Comparison of ENCODE assay signal across 20 cellular contexts in the genomic region with DNA sequence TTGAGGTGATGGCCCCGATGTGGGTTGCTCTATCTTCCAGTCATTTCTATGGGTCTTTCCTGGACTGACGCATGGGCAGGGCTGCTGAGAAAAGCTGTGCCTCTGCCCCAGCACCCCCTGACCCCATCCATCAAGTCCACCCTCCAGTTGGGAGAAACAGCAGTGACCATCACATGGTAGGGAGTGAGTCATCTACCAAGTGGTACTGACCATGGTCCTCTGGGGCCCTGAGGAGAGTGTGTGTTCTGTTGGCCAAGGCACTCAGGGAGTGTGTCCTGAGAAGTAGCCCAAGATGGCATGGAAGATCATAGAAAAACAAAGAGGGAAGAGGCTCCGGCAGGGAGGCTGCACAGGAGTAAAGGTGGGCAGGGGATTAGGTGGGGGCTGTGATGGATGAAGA. TPM values are rescaled to one million over a fixed set of nuclear protein-coding genes. Genes with fewer than 3 reads are reported as not detected.
DNase-seq lines count a peak whose midpoint lies in the region; TF ChIP-seq lines count a peak whose summit lies in the region.
"Had no signal": no experiment of that assay in that cellular context is flagged by ENCODE, and none has a peak within 500 bp of the region (broad histone marks: within the 10 kb centered on the region; RNA-seq: fewer than 3 reads in every experiment).

No MANE protein-coding gene starts in this region.

- no peaks in the 10 kb centered on the region for H3K36me3 ChIP-seq in testis (ENCODE audit: low read depth, missing control alignments)
- H3K36me3 ChIP-seq: MG63, uterus had no signal

- H3K4me1 Mint-ChIP-seq in activated naive CD8-positive, alpha-beta T cell (ENCODE audit: low read depth): peaks cover 27% of the 10 kb centered on the region
- H3K4me1 Mint-ChIP-seq in activated naive CD8-positive, alpha-beta T cell treated with anti-CD3 and anti-CD28 coated beads for 36 hours: peaks cover 54% of the 10 kb centered on the region
- H3K4me1 Mint-ChIP-seq in activated T-helper 1 cell treated with anti-CD3 and anti-CD28 coated beads, Interleukin-12 subunit alpha, Interleukin-12 subunit beta, Interleukin-2, Interleukin-4 antibody, amounts not matched to agents 30 ng/mL and 10 ng/mL and 1 ng/mL, durations not matched to agents 14 hours and 24 hours and 36 hours (ENCODE audit: low read depth): peaks cover 36% of the 10 kb centered on the region
- peaks cover 37% of the 10 kb centered on the region for H3K4me1 Mint-ChIP-seq in glutamatergic neuron (ENCODE audit: low read depth, unreplicated experiment)

- H3K9me3 Mint-ChIP-seq in activated naive CD8-positive, alpha-beta T cell (ENCODE audit: low read depth): no peaks in the 10 kb centered on the region
- H3K9me3 Mint-ChIP-seq in activated naive CD8-positive, alpha-beta T cell treated with anti-CD3 and anti-CD28 coated beads for 36 hours: no peaks in the 10 kb centered on the region
- no peaks in the 10 kb centered on the region for H3K9me3 Mint-ChIP-seq in activated T-helper 1 cell treated with anti-CD3 and anti-CD28 coated beads, Interleukin-12 subunit alpha, Interleukin-12 subunit beta, Interleukin-2, Interleukin-4 antibody, amounts not matched to agents 30 ng/mL and 10 ng/mL and 1 ng/mL, durations not matched to agents 14 hours and 24 hours and 36 hours
- H3K9me3 Mint-ChIP-seq in glutamatergic neuron (ENCODE audit: unreplicated experiment): peaks cover 22% of the 10 kb centered on the region
- H3K9me3 Mint-ChIP-seq: naive thymus-derived CD8-positive, alpha-beta T cell; stimulated activated naive CD8-positive, alpha-beta T cell treated with anti-CD3 and anti-CD28 coated beads, Interleukin-15, amount 100 ng/mL, for 72 hours had no signal

- H3K4me1 ChIP-seq in testis: peaks cover 5% of the 10 kb centered on the region

- H3K4me3 Mint-ChIP-seq in activated naive CD8-positive, alpha-beta T cell: no peak overlapping the region
- H3K4me3 Mint-ChIP-seq in activated naive CD8-positive, alpha-beta T cell treated with anti-CD3 and anti-CD28 coated beads for 36 hours: no peak overlapping the region
- H3K4me3 Mint-ChIP-seq in activated T-helper 1 cell treated with anti-CD3 and anti-CD28 coated beads, Interleukin-12 subunit alpha, Interleukin-12 subunit beta, Interleukin-2, Interleukin-4 antibody, amounts not matched to agents 30 ng/mL and 10 ng/mL and 1 ng/mL, durations not matched to agents 14 hours and 24 hours and 36 hours: no peak overlapping the region
- H3K4me3 Mint-ChIP-seq in glutamatergic neuron (ENCODE audit: unreplicated experiment): peak overlapping the region; percentile 78
- H3K4me3 Mint-ChIP-seq: activated CD4-positive, alpha-beta T cell treated with anti-CD3 and anti-CD28 coated beads for 36 hours; naive thymus-derived CD8-positive, alpha-beta T cell had no signal

- no peak overlapping the region for H3K4me3 ChIP-seq in testis
- H3K4me3 ChIP-seq: left lung, MG63, uterus had no signal

- TF ChIP-seq CTCF in glutamatergic neuron (IDR thresholded peaks at IDR 0.05; ENCODE audit: partially characterized antibody, unreplicated experiment) (no peak), testis (IDR thresholded peaks at IDR 0.05) (no peak)

- H3K36me3 Mint-ChIP-seq in activated naive CD8-positive, alpha-beta T cell: peaks cover 3% of the 10 kb centered on the region
- H3K36me3 Mint-ChIP-seq in activated naive CD8-positive, alpha-beta T cell treated with anti-CD3 and anti-CD28 coated beads for 36 hours: peaks cover 3% of the 10 kb centered on the region
- H3K36me3 Mint-ChIP-seq in activated T-helper 1 cell treated with anti-CD3 and anti-CD28 coated beads, Interleukin-12 subunit alpha, Interleukin-12 subunit beta, Interleukin-2, Interleukin-4 antibody, amounts not matched to agents 30 ng/mL and 10 ng/mL and 1 ng/mL, durations not matched to agents 14 hours and 24 hours and 36 hours (ENCODE audit: low read depth): peaks cover 7% of the 10 kb centered on the region
- H3K36me3 Mint-ChIP-seq in glutamatergic neuron (ENCODE audit: unreplicated experiment): no peaks in the 10 kb centered on the region

- H3K9me3 ChIP-seq in testis: no peaks in the 10 kb centered on the region
- H3K9me3 ChIP-seq: left lung, MG63, uterus had no signal

- intact Hi-C loops in activated T-helper 1 cell treated with anti-CD3 and anti-CD28 coated beads, Interleukin-12 subunit alpha, Interleukin-12 subunit beta, Interleukin-2, Interleukin-4 antibody, amounts not matched to agents 30 ng/mL and 10 ng/mL and 1 ng/mL, durations not matched to agents 14 hours and 24 hours and 36 hours (cut with micrococcal nuclease): no loop called here
- intact Hi-C loops in testis (cut with DNase I; ENCODE audit: low total_unique reads): no loop called here

- no peak for DNase-seq in activated naive CD8-positive, alpha-beta T cell treated with anti-CD3 and anti-CD28 coated beads for 36 hours
- DNase-seq in activated T-helper 1 cell treated with anti-CD3 and anti-CD28 coated beads, Interleukin-12 subunit alpha, Interleukin-12 subunit beta, Interleukin-2, Interleukin-4 antibody, amounts not matched to agents 30 ng/mL and 10 ng/mL and 1 ng/mL, durations not matched to agents 14 hours and 24 hours and 36 hours (ENCODE audit: low spot score): no peak
- DNase-seq in glutamatergic neuron (no peak), stromal cell of bone marrow (ENCODE audit: low read depth) (peak; percentile 28), activated gamma-delta T cell treated with Interleukin-2 at 50 U/mL for 16 hours (no peak), cerebellum (ENCODE audit: low spot score) (no peak), testis (no peak)
- DNase-seq: activated CD4-positive, alpha-beta T cell treated with anti-CD3 and anti-CD28 coated beads for 36 hours; foreskin melanocyte; GDM1; GOT3; NCI-H187; NCI-H446; stimulated activated CD4-positive, alpha-beta T cell treated with anti-CD3 and anti-CD28 coated beads, Interleukin-12 subunit alpha, Interleukin-12 subunit beta, amount 100 ng/mL, for 4 hours; uterus had no signal

- H3K27ac ChIP-seq in testis: no peak overlapping the region

- no peak for TF ChIP-seq POLR2A in testis (IDR thresholded peaks at IDR 0.05)

- WGBS in testis, 2 donors: 93 to 100% methylated on average over 2 to 3 of the region's 3 CpGs

- H3K27ac Mint-ChIP-seq in activated naive CD8-positive, alpha-beta T cell: peak overlapping the region; percentile 50
- H3K27ac Mint-ChIP-seq in activated naive CD8-positive, alpha-beta T cell treated with anti-CD3 and anti-CD28 coated beads for 36 hours: no peak overlapping the region
- H3K27ac Mint-ChIP-seq in activated T-helper 1 cell treated with anti-CD3 and anti-CD28 coated beads, Interleukin-12 subunit alpha, Interleukin-12 subunit beta, Interleukin-2, Interleukin-4 antibody, amounts not matched to agents 30 ng/mL and 10 ng/mL and 1 ng/mL, durations not matched to agents 14 hours and 24 hours and 36 hours: peak overlapping the region; percentile 9
- H3K27ac Mint-ChIP-seq in glutamatergic neuron (ENCODE audit: unreplicated experiment): peak overlapping the region; percentile 99
- H3K27ac Mint-ChIP-seq: activated CD4-positive, alpha-beta T cell treated with anti-CD3 and anti-CD28 coated beads for 36 hours had no signal

- no peaks in the 10 kb centered on the region for H3K27me3 Mint-ChIP-seq in activated naive CD8-positive, alpha-beta T cell
- H3K27me3 Mint-ChIP-seq in activated naive CD8-positive, alpha-beta T cell treated with anti-CD3 and anti-CD28 coated beads for 36 hours: no peaks in the 10 kb centered on the region
- no peaks in the 10 kb centered on the region for H3K27me3 Mint-ChIP-seq in activated T-helper 1 cell treated with anti-CD3 and anti-CD28 coated beads, Interleukin-12 subunit alpha, Interleukin-12 subunit beta, Interleukin-2, Interleukin-4 antibody, amounts not matched to agents 30 ng/mL and 10 ng/mL and 1 ng/mL, durations not matched to agents 14 hours and 24 hours and 36 hours (ENCODE audit: insufficient read depth)
- peaks cover 11% of the 10 kb centered on the region for H3K27me3 Mint-ChIP-seq in glutamatergic neuron (ENCODE audit: unreplicated experiment)
- H3K27me3 Mint-ChIP-seq: activated CD4-positive, alpha-beta T cell treated with anti-CD3 and anti-CD28 coated beads for 36 hours; naive thymus-derived CD8-positive, alpha-beta T cell; stimulated activated naive CD8-positive, alpha-beta T cell treated with anti-CD3 and anti-CD28 coated beads, Interleukin-15, amount 100 ng/mL, for 72 hours had no signal

- H3K27me3 ChIP-seq in testis: no peaks in the 10 kb centered on the region
- H3K27me3 ChIP-seq: left lung, MG63, uterus had no signal

RNA-seq across cellular contexts. Expression of gene DNAH1, which starts 1.6 kb away (rescaled TPM):
- 1 to 10 TPM; 2.6 to 3.7 TPM for total RNA-seq in activated naive CD8-positive, alpha-beta T cell treated with anti-CD3 and anti-CD28 coated beads for 36 hours
- 12.1 and 12.2 TPM in 2 replicates for total RNA-seq in activated T-helper 1 cell treated with anti-CD3 and anti-CD28 coated beads, Interleukin-12 subunit alpha, Interleukin-12 subunit beta, Interleukin-2, Interleukin-4 antibody, amounts not matched to agents 30 ng/mL and 10 ng/mL and 1 ng/mL, durations not matched to agents 14 hours and 24 hours and 36 hours
- 8.9 TPM for total RNA-seq in glutamatergic neuron (ENCODE audit: unreplicated experiment)
- 5.0 TPM for total RNA-seq in cerebellum
- 10 to 100 TPM; 40.0 to 49.1 TPM for total RNA-seq in testis
- 50.4 TPM for polyA plus RNA-seq in testis (ENCODE audit: insufficient read depth, low read depth, low replicate concordance)

RNA-seq across cellular contexts. Expression of gene GLYCTK, which starts 26.9 kb away (rescaled TPM):
- total RNA-seq in activated naive CD8-positive, alpha-beta T cell treated with anti-CD3 and anti-CD28 coated beads for 36 hours: 10 to 100 TPM; 16.1 to 17.2 TPM
- total RNA-seq in activated T-helper 1 cell treated with anti-CD3 and anti-CD28 coated beads, Interleukin-12 subunit alpha, Interleukin-12 subunit beta, Interleukin-2, Interleukin-4 antibody, amounts not matched to agents 30 ng/mL and 10 ng/mL and 1 ng/mL, durations not matched to agents 14 hours and 24 hours and 36 hours: 17.0 and 18.3 TPM in 2 replicates
- total RNA-seq in glutamatergic neuron (ENCODE audit: unreplicated experiment) (7.5 TPM), cerebellum (4.0 TPM), testis (10 to 100 TPM in 1 of 2 donors, 1 to 10 TPM in 1; 9.7 to 15.6 TPM)
- polyA plus RNA-seq in testis (ENCODE audit: insufficient read depth, low read depth, low replicate concordance): 6.3 TPM

RNA-seq across cellular contexts. Expression of gene WDR82, which starts 36.0 kb away (rescaled TPM):
- total RNA-seq in activated naive CD8-positive, alpha-beta T cell treated with anti-CD3 and anti-CD28 coated beads for 36 hours: 100 to 1,000 TPM; 121 to 123 TPM
- 105 and 107 TPM in 2 replicates for total RNA-seq in activated T-helper 1 cell treated with anti-CD3 and anti-CD28 coated beads, Interleukin-12 subunit alpha, Interleukin-12 subunit beta, Interleukin-2, Interleukin-4 antibody, amounts not matched to agents 30 ng/mL and 10 ng/mL and 1 ng/mL, durations not matched to agents 14 hours and 24 hours and 36 hours
- total RNA-seq in glutamatergic neuron (ENCODE audit: unreplicated experiment): 118 TPM
- 117 TPM for total RNA-seq in cerebellum
- total RNA-seq in testis: 10 to 100 TPM; 76.1 to 85.7 TPM
- polyA plus RNA-seq in testis (ENCODE audit: insufficient read depth, low read depth, low replicate concordance): 80.9 TPM
